26 cellular contexts compared by ENCODE assay signal in genomic region chr15:32986147-32986546, GRCh38.
DNase-seq lines count a peak whose midpoint lies in the region; ATAC-seq, FAIRE-seq and TF ChIP-seq lines count a peak whose summit lies in the region.
"Had no signal": no experiment of that assay in that cellular context is flagged by ENCODE, and none has a peak within 500 bp of the region (broad histone marks: within the 10 kb centered on the region; RNA-seq: fewer than 3 reads in every experiment).

No MANE protein-coding gene starts in this region.

- H3K4me3 ChIP-seq in AG04450 (ENCODE audit: low read depth, low read length) (no peak overlapping the region), esophagus muscularis mucosa (no peak overlapping the region), fibroblast of villous mesenchyme (ENCODE audit: low read depth, low read length) (no peak overlapping the region), pancreas (no peak overlapping the region)
- H3K4me3 ChIP-seq: A549, BLaER1, GM12878 had no signal

- no peaks in the 10 kb centered on the region for H3K27me3 ChIP-seq in AG04450 (ENCODE audit: control insufficient read depth, insufficient read depth, low read length)
- no peaks in the 10 kb centered on the region for H3K27me3 ChIP-seq in esophagus muscularis mucosa
- H3K27me3 ChIP-seq in pancreas, result no peaks in the 10 kb centered on the region
- H3K27me3 ChIP-seq: BE2C, BLaER1 had no signal

- peak; percentile 43 for DNase-seq in AG04450 (ENCODE audit: low read depth, low spot score)
- DNase-seq in esophagus muscularis mucosa (ENCODE audit: extremely low spot score), result no peak
- peak; percentile 11 for DNase-seq in fibroblast of villous mesenchyme (ENCODE audit: low read depth)
- DNase-seq in pancreas, result no peak
- DNase-seq in NCI-H1930 (lab: John Stamatoyannopoulos, UW), result no peak
- no peak for DNase-seq in activated gamma-delta T cell treated with Interleukin-2 at 50 U/mL for 16 hours
- DNase-seq: BE2C; C1 segment of cervical spinal cord; CD4-positive, alpha-beta memory T cell; CD4-positive, CD25-positive, alpha-beta regulatory T cell; CD8-positive, alpha-beta memory T cell; COR-L47; DMS 273 treated with DMSO at 0.1 percent for 48 hours; DMS153; DMS53; DMS79; DND-41; EL; GDM1 had no signal

- 32% methylated on average over 2 of the region's 2 CpGs for WGBS in esophagus muscularis mucosa
- 55 to 69% methylated on average over 2 of the region's 2 CpGs for WGBS in pancreas, 2 donors

- H3K36me3 ChIP-seq in esophagus muscularis mucosa (no peaks in the 10 kb centered on the region), pancreas (no peaks in the 10 kb centered on the region)
- H3K36me3 ChIP-seq: BE2C, BLaER1 had no signal

- no peak for TF ChIP-seq CTCF in AG04450 (IDR thresholded peaks at IDR 0.05; ENCODE audit: low read depth, low read length)
- no peak for TF ChIP-seq CTCF in esophagus muscularis mucosa (IDR thresholded peaks at IDR 0.05)
- no peak for TF ChIP-seq CTCF in fibroblast of villous mesenchyme (IDR thresholded peaks at IDR 0.05; ENCODE audit: insufficient read depth, low read depth, low read length)
- no peak for TF ChIP-seq CTCF in pancreas (IDR thresholded peaks at IDR 0.05)

- H3K9me3 ChIP-seq in AG04450 (ENCODE audit: control insufficient read depth, insufficient read depth, low read length) (no peaks in the 10 kb centered on the region), esophagus muscularis mucosa (no peaks in the 10 kb centered on the region), pancreas (no peaks in the 10 kb centered on the region)
- H3K9me3 ChIP-seq: A549, BE2C had no signal

- no peak for ATAC-seq in pancreas
- ATAC-seq in activated CD4-positive, CD25-positive, alpha-beta regulatory T cell treated with anti-CD3 and anti-CD28 coated beads, Interleukin-2, amount 50 U/mL, for 24 hours, result no peak
- ATAC-seq: A549, GM12878 had no signal

- intact Hi-C loops in esophagus muscularis mucosa (cut with DNase I) (no loop called here), pancreas (cut with DNase I) (no loop called here)

- POLR2A ChIA-PET in AG04450 (lab: Yijun Ruan, JAX), result interaction anchor here (0.5 to 1.4 kb wide), 5 partner anchors 66 to 263 kb away, joined by 3 to 8 read pairs (median 3); no protein-coding TSS in a partner anchor

- H3K27ac ChIP-seq in AG04450 (ENCODE audit: low read depth, low read length) (no peak overlapping the region), esophagus muscularis mucosa (replicated peaks in 1 of 4) (peak overlapping the region in 3 of 4 donors; percentile 8 to 20 (median 20)), pancreas (no peak overlapping the region)
- H3K27ac ChIP-seq: 22Rv1, A549, BLaER1 had no signal

- no peak for TF ChIP-seq POLR2A in esophagus muscularis mucosa (IDR thresholded peaks at IDR 0.05; ENCODE audit: low read depth)

- CTCF ChIA-PET in AG04450 (lab: Charles Lee), result interaction anchor here (1.0 to 1.6 kb wide), 2 partner anchors 146 to 324 kb away, joined by 3 to 4 read pairs; no protein-coding TSS in a partner anchor

- H3K4me1 ChIP-seq in esophagus muscularis mucosa (peaks cover 0 to 35% (median 28%) of the 10 kb centered on the region in 4 donors), pancreas (no peaks in the 10 kb centered on the region)
- H3K4me1 ChIP-seq: A549, BE2C, BLaER1 had no signal

- no peak for TF ChIP-seq EP300 in esophagus muscularis mucosa (IDR thresholded peaks at IDR 0.05)

- peak; percentile 32 for FAIRE-seq in pancreas (lab: Jason Lieb, UNC)
- FAIRE-seq: A549, GM12878, GM12892, GM18507 had no signal

Comparison
In these comparisons a context has a peak if more than half of its experiments do, and no peak if none do; other contexts are left out.
1. DNase-seq: peak in AG04450 (single experiment) and fibroblast of villous mesenchyme (single experiment); none in esophagus muscularis mucosa (single experiment), pancreas (0 of 6), NCI-H1930 (0 of 2) and activated gamma-delta T cell treated with Interleukin-2 at 50 U/mL for 16 hours (single experiment).
2. H3K27ac ChIP-seq: peak in esophagus muscularis mucosa (3 of 4); none in AG04450 (single experiment) and pancreas (0 of 4).